Comparison of ENCODE assay signal across 11 cellular contexts in genomic region chr1:47031059-47031458, GRCh38. TPM values are rescaled to one million over a fixed set of nuclear protein-coding genes. Genes with fewer than 3 reads are reported as not detected.
DNase-seq lines count a peak whose midpoint lies in the region; ATAC-seq and TF ChIP-seq lines count a peak whose summit lies in the region.
"Had no signal": no experiment of that assay in that cellular context is flagged by ENCODE, and none has a peak within 500 bp of the region (broad histone marks: within the 10 kb centered on the region; RNA-seq: fewer than 3 reads in every experiment).

No MANE protein-coding gene starts in this region.

- no peaks in the 10 kb centered on the region for H3K9me2 ChIP-seq in PC-3 (replicated peaks; ENCODE audit: low read length)

- no peak overlapping the region for H3K4me3 Mint-ChIP-seq in H9
- H3K4me3 Mint-ChIP-seq: activated CD8-positive, alpha-beta T cell treated with anti-CD3 and anti-CD28 coated beads for 36 hours had no signal

- no peaks in the 10 kb centered on the region for H3K36me3 Mint-ChIP-seq in H9 (ENCODE audit: insufficient read depth in 1 of 3, low read depth in 3 of 3)

- no peaks in the 10 kb centered on the region for H3K79me1 ChIP-seq in H9 (ENCODE audit: insufficient read depth, low read depth, low read length, poor library complexity, severe bottlenecking)

- no peak for TF ChIP-seq POLR2A in esophagus muscularis mucosa (IDR thresholded peaks at IDR 0.05; ENCODE audit: low read depth)

- H2BK5ac ChIP-seq in H9 (ENCODE audit: insufficient read length, low read length), result no peak overlapping the region

- no peak overlapping the region for H4K8ac ChIP-seq in H9 (replicated peaks; ENCODE audit: insufficient read length, low read depth, low read length)

- no peak overlapping the region for H2BK15ac ChIP-seq in H9 (ENCODE audit: low read depth, low read length)

- no peak for TF ChIP-seq EP300 in esophagus muscularis mucosa (IDR thresholded peaks at IDR 0.05)

- DNase-seq in PC-3 (peak; percentile 79), esophagus muscularis mucosa (ENCODE audit: extremely low spot score) (peak; percentile 14), mucosa of descending colon (peak in 1 of 3 donors; percentile 19), H9 (no peak)
- DNase-seq in activated CD4-positive, CD25-positive, alpha-beta regulatory T cell treated with anti-CD3 and anti-CD28 coated beads, Interleukin-2, amount 50 U/mL, for 72 hours, result no peak
- DNase-seq: activated CD8-positive, alpha-beta T cell treated with anti-CD3 and anti-CD28 coated beads for 36 hours; amniotic stem cell; SW 1271 had no signal

- no peaks in the 10 kb centered on the region for H3K4me1 Mint-ChIP-seq in H9

- H3K27ac ChIP-seq in BLaER1 treated with 17β-estradiol and CSF1 and Interleukin-3, amounts not matched to agents 10 nM and 100 nM, result peak overlapping the region in 2 of 11 experiments; percentile 3 to 26; a peak in 2 of 22 replicates
- H3K27ac ChIP-seq in PC-3 (ENCODE audit: low read length) (peak overlapping the region; percentile 82), esophagus muscularis mucosa (replicated peaks in 1 of 4) (peak overlapping the region in 2 of 4 donors; percentile 22 to 28), H9 (ENCODE audit: insufficient read length, low read depth, low read length) (no peak overlapping the region)

- no peaks in the 10 kb centered on the region for H3K36me3 ChIP-seq in BLaER1 treated with 17β-estradiol and CSF1 and Interleukin-3, amounts not matched to agents 10 nM and 100 nM
- H3K36me3 ChIP-seq in PC-3 (ENCODE audit: low read depth, low read length) (no peaks in the 10 kb centered on the region), esophagus muscularis mucosa (peaks cover 0 to 20% (median 0%) of the 10 kb centered on the region in 4 donors), mucosa of descending colon (ENCODE audit: low read depth) (no peaks in the 10 kb centered on the region)

- no peaks in the 10 kb centered on the region for H4K20me1 ChIP-seq in BLaER1 treated with 17β-estradiol and CSF1 and Interleukin-3, amounts not matched to agents 10 nM and 100 nM
- no peaks in the 10 kb centered on the region for H4K20me1 ChIP-seq in PC-3 (ENCODE audit: low read length)
- no peaks in the 10 kb centered on the region for H4K20me1 ChIP-seq in H9 (ENCODE audit: control insufficient read depth, insufficient read depth, insufficient read length)

- no peak overlapping the region for H4K5ac ChIP-seq in H9 (ENCODE audit: insufficient read length, low read depth, low read length)

- H3K27me3 ChIP-seq in BLaER1 treated with 17β-estradiol and CSF1 and Interleukin-3, amounts not matched to agents 10 nM and 100 nM, result no peaks in the 10 kb centered on the region
- H3K27me3 ChIP-seq in PC-3 (ENCODE audit: low read length) (no peaks in the 10 kb centered on the region), esophagus muscularis mucosa (peaks cover 0 to 6% (median 0%) of the 10 kb centered on the region in 4 donors), H9 (ENCODE audit: insufficient read depth, low read length) (no peaks in the 10 kb centered on the region)

- intact Hi-C loops in PC-3 (cut with micrococcal nuclease) (no loop called here), esophagus muscularis mucosa (cut with DNase I) (no loop called here), mucosa of descending colon (cut with DNase I, micrococcal nuclease) (no loop called here)

- peak overlapping the region; percentile 36; the same call in 1 of the 2 replicates for H2AFZ ChIP-seq in PC-3 (ENCODE audit: low read length)
- H2AFZ ChIP-seq in H9 (ENCODE audit: low read length), result no peak overlapping the region

- H3K27me3 Mint-ChIP-seq in H9 (ENCODE audit: low read depth), result peaks cover 16% of the 10 kb centered on the region; the same call in 1 of the 2 replicates

- ATAC-seq in PC-3, result peak; percentile 82
- ATAC-seq in mucosa of descending colon, result peak; percentile 95
- no peak for ATAC-seq in GM21423 (IDR thresholded peaks at IDR 0.05; ENCODE audit: unreplicated experiment)
- no peak for ATAC-seq in HG02981 (IDR thresholded peaks at IDR 0.05; ENCODE audit: unreplicated experiment)
- ATAC-seq: activated CD8-positive, alpha-beta T cell treated with anti-CD3 and anti-CD28 coated beads for 36 hours had no signal

- TF ChIP-seq CTCF in PC-3 (conservative IDR thresholded peaks at IDR 0.05; ENCODE audit: low read depth, low read length) (no peak), esophagus muscularis mucosa (IDR thresholded peaks at IDR 0.05) (no peak), mucosa of descending colon (IDR thresholded peaks at IDR 0.05) (no peak), H9 (conservative IDR thresholded peaks at IDR 0.05) (no peak)

- no peak overlapping the region for H2BK12ac ChIP-seq in H9 (ENCODE audit: insufficient read length, low read depth, low read length)

- no peaks in the 10 kb centered on the region for H3K9me3 Mint-ChIP-seq in H9
- H3K9me3 Mint-ChIP-seq: activated CD8-positive, alpha-beta T cell treated with anti-CD3 and anti-CD28 coated beads for 36 hours had no signal

- H2BK120ac ChIP-seq in H9 (ENCODE audit: low read depth, low read length, poor library complexity, severe bottlenecking), result no peak overlapping the region

- H3K27ac Mint-ChIP-seq in H9, result no peak overlapping the region
- H3K27ac Mint-ChIP-seq: activated CD8-positive, alpha-beta T cell treated with anti-CD3 and anti-CD28 coated beads for 36 hours had no signal

- no peaks in the 10 kb centered on the region for H3K23me2 ChIP-seq in H9 (ENCODE audit: insufficient read length, low read depth, low read length, poor library complexity, severe bottlenecking)

- peak overlapping the region in 9 of 11 experiments; percentile 2 to 77 (median 55); a peak in 15 of 22 replicates for H3K4me2 ChIP-seq in BLaER1 treated with 17β-estradiol and CSF1 and Interleukin-3, amounts not matched to agents 10 nM and 100 nM
- H3K4me2 ChIP-seq in PC-3 (ENCODE audit: low read length) (peak overlapping the region; percentile 45), H9 (ENCODE audit: insufficient read depth, insufficient read length, low read length) (no peak overlapping the region)

- CTCF ChIA-PET in PC-3 (lab: Charles Lee), result no interaction called here

- no peaks in the 10 kb centered on the region for H3K79me2 ChIP-seq in PC-3 (ENCODE audit: low read length)
- no peaks in the 10 kb centered on the region for H3K79me2 ChIP-seq in H9 (ENCODE audit: insufficient read depth, low read length)

- no peak overlapping the region for H3K56ac ChIP-seq in H9 (ENCODE audit: insufficient read length, low read depth, low read length)

- H3K9ac ChIP-seq in BLaER1 treated with 17β-estradiol and CSF1 and Interleukin-3, amounts not matched to agents 10 nM and 100 nM, result no peak overlapping the region
- H3K9ac ChIP-seq in PC-3 (ENCODE audit: low read length), result no peak overlapping the region
- H3K9ac ChIP-seq in H9 (ENCODE audit: extremely low read depth, insufficient read length, low read length), result no peak overlapping the region

- no peak overlapping the region for H3K4me3 ChIP-seq in BLaER1 treated with 17β-estradiol and CSF1 and Interleukin-3, amounts not matched to agents 10 nM and 100 nM
- H3K4me3 ChIP-seq in PC-3 (ENCODE audit: low read length), result 0 out of 2 replicates have a peak overlapping the region, but pooled peaks have one; percentile 9
- H3K4me3 ChIP-seq in esophagus muscularis mucosa, result no peak overlapping the region
- H3K4me3 ChIP-seq in mucosa of descending colon, result no peak overlapping the region

- H4K91ac ChIP-seq in H9 (ENCODE audit: insufficient read length, low read depth, low read length), result no peak overlapping the region

- no TSS peak for BruUV-seq in PC-3 (replicated peaks; lab: Mats Ljungman, UMichigan)

- H3K14ac ChIP-seq in H9 (ENCODE audit: insufficient read depth, low read length), result no peak overlapping the region

- H3F3A ChIP-seq in PC-3 (ENCODE audit: low read length, unreplicated experiment), result no peaks in the 10 kb centered on the region

- no peak overlapping the region for H2BK20ac ChIP-seq in H9 (ENCODE audit: low read depth, low read length, poor library complexity, severe bottlenecking)

- H3K23ac ChIP-seq in H9 (ENCODE audit: insufficient read length, low read depth, low read length), result no peak overlapping the region

- peaks cover 0 to 4% (median 0%) of the 10 kb centered on the region in 11 experiments; a peak in 1 of 22 replicates for H3K9me3 ChIP-seq in BLaER1 treated with 17β-estradiol and CSF1 and Interleukin-3, amounts not matched to agents 10 nM and 100 nM (replicated peaks in 1 of 11)
- H3K9me3 ChIP-seq in PC-3 (ENCODE audit: low read length) (no peaks in the 10 kb centered on the region), esophagus muscularis mucosa (no peaks in the 10 kb centered on the region), mucosa of descending colon (no peaks in the 10 kb centered on the region), H9 (ENCODE audit: control insufficient read depth, low read depth, low read length) (no peaks in the 10 kb centered on the region)

- WGBS in esophagus muscularis mucosa, result 34% methylated on average over 3 of the region's 3 CpGs
- WGBS in H9 (ENCODE audit: extremely low coverage, insufficient read length, low lambda C conversion rate), result no CpG with 5 or more reads among the region's 3 CpGs

- no peak overlapping the region for H3K4ac ChIP-seq in H9 (ENCODE audit: low read depth, low read length)

- no peak overlapping the region for H3T11ph ChIP-seq in H9 (ENCODE audit: low read length)

- peaks cover 20 to 39% (median 29%) of the 10 kb centered on the region in 10 experiments for H3K4me1 ChIP-seq in BLaER1 treated with 17β-estradiol and CSF1 and Interleukin-3, amounts not matched to agents 10 nM and 100 nM
- peaks cover 32% of the 10 kb centered on the region for H3K4me1 ChIP-seq in PC-3 (ENCODE audit: insufficient read depth, low read length)
- peaks cover 0 to 14% (median 9%) of the 10 kb centered on the region in 4 donors for H3K4me1 ChIP-seq in esophagus muscularis mucosa
- H3K4me1 ChIP-seq in mucosa of descending colon (ENCODE audit: low read depth), result peaks cover 6% of the 10 kb centered on the region
- H3K4me1 ChIP-seq in H9 (ENCODE audit: insufficient read depth, low read length), result no peaks in the 10 kb centered on the region

- H3K18ac ChIP-seq in H9 (ENCODE audit: insufficient read length, low read depth, low read length), result no peak overlapping the region

- H2AK5ac ChIP-seq in H9 (ENCODE audit: insufficient read length, low read length), result no peak overlapping the region

- POLR2A ChIA-PET in PC-3 (lab: Charles Lee; ENCODE audit: unreplicated experiment), result no interaction called here

RNA-seq across cellular contexts. Expression of gene CYP4X1, which starts 7.6 kb away (rescaled TPM):
- total RNA-seq in PC-3 (2014; rRNA removed), result 0.52 and 1.0 TPM in 2 replicates
- 10 to 100 TPM in 1 of 4 donors, 1 to 10 TPM in 3; 3.0 to 11.2 (median 4.1) TPM for total RNA-seq in esophagus muscularis mucosa
- total RNA-seq in mucosa of descending colon, result 1 to 10 TPM in 2 of 3 donors, under 1 TPM in 1; 0.75 to 3.0 (median 1.2) TPM
- 0.44 and 0.50 TPM in 2 replicates for total RNA-seq in H9 (2021)
- total RNA-seq: activated CD8-positive, alpha-beta T cell treated with anti-CD3 and anti-CD28 coated beads for 36 hours had no signal

RNA-seq across cellular contexts. Expression of gene CYP4Z1, which starts 36.0 kb away (rescaled TPM):
- not detected in 2 replicates for total RNA-seq in PC-3 (2014; rRNA removed)
- total RNA-seq in esophagus muscularis mucosa, result 1 to 10 TPM; 1.1 to 2.8 (median 1.5) TPM
- under 1 TPM in 2 of 3 donors, not detected in 1; 0.19 to 0.55 TPM for total RNA-seq in mucosa of descending colon
- total RNA-seq in H9 (2021), result not detected in 2 replicates
- total RNA-seq: activated CD8-positive, alpha-beta T cell treated with anti-CD3 and anti-CD28 coated beads for 36 hours had no signal

Comparison
In these comparisons a context has a peak if more than half of its experiments do, and no peak if none do; other contexts are left out.
1. ATAC-seq: peak in PC-3 (single experiment) and mucosa of descending colon (single experiment); none in GM21423 (single experiment) and HG02981 (single experiment).
2. DNase-seq: peak in PC-3 (single experiment) and esophagus muscularis mucosa (single experiment); none in H9 (single experiment) and activated CD4-positive, CD25-positive, alpha-beta regulatory T cell treated with anti-CD3 and anti-CD28 coated beads, Interleukin-2, amount 50 U/mL, for 72 hours (single experiment).